ENCODE assay signal across 23 cellular contexts in the genomic region with DNA sequence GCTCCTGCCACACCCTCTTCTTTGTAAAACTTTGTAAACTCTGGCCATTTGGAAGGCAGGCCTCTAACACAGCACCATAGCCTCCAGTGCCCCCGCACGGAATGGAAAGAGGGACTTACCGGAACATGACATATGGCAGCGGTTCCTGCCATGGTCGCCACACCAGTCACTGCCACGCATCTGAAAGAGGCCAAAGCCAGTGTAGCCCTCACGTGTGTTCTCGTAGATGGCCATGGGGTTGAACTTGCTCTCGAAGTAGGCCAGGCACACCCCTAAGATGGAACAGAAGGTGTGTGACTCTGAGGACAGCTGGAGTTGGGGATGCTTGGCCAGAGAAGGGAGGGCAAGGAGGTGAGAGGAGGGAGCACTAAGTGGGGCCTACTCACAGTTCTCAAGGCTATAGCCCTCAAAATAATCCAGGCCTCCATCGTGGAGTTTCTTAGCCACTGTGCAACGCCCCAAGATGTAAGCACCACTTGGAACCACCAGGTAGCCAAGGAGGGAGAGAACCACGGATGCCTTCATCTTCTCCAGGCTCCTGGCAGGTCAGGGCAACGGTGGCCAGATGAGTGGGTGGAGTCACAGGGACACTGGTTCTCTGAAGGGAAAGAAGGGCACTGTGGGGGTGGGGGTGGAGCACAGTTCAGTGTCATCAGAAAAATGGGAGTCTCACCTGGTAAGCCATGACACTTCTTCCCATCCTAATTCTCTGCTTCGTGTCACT. TPM values are rescaled to one million over a fixed set of nuclear protein-coding genes. Genes with fewer than 3 reads are reported as not detected.
DNase-seq lines count a peak whose midpoint lies in the region; ATAC-seq, FAIRE-seq and TF ChIP-seq lines count a peak whose summit lies in the region.
"Had no signal": no experiment of that assay in that cellular context is flagged by ENCODE, and none has a peak within 500 bp of the region (broad histone marks: within the 10 kb centered on the region; RNA-seq: fewer than 3 reads in every experiment).

No MANE protein-coding gene starts in this region.

- H3K27me3 ChIP-seq in H1 (replicated peaks in 1 of 4; ENCODE audit: control insufficient read depth in 3 of 4, extremely low read depth in 1 of 4, insufficient read depth in 3 of 4, low read length in 3 of 4) = no peaks in the 10 kb centered on the region; a peak in 1 of 7 replicates
- H3K27me3 ChIP-seq in neuronal stem cell (ENCODE audit: control insufficient read depth in 3 of 3, insufficient read depth in 3 of 3, low read depth in 1 of 3, low read length in 3 of 3) = peaks cover 0 to 3% (median 0%) of the 10 kb centered on the region in 3 experiments
- no peaks in the 10 kb centered on the region for H3K27me3 ChIP-seq in aorta (ENCODE audit: control insufficient read depth in 1 of 2, insufficient read depth in 2 of 2, low read length in 1 of 2)

- no peak for TF ChIP-seq EP300 in H1 (IDR thresholded peaks at IDR 0.05; ENCODE audit: borderline replicate concordance in 1 of 2, low read depth in 2 of 2, low read length in 2 of 2)

- H3K4me3 ChIP-seq in H1 (ENCODE audit: extremely low read depth in 1 of 4, insufficient read depth in 2 of 4, low read depth in 3 of 4, low read length in 4 of 4) (no peak overlapping the region), neuronal stem cell (ENCODE audit: low read length in 2 of 2) (peak overlapping the region in 1 of 2 donors; percentile 56), aorta (ENCODE audit: low read length in 2 of 2) (no peak overlapping the region)
- H3K4me3 ChIP-seq: GM23248, HAP-1 had no signal

- H4K20me1 ChIP-seq in H1 (replicated peaks in 1 of 2; ENCODE audit: control insufficient read depth in 1 of 2, insufficient read depth in 2 of 2, low read length in 2 of 2) = no peaks in the 10 kb centered on the region

- H3K4ac ChIP-seq in H1 (replicated peaks; ENCODE audit: insufficient read length, low read depth, low read length) (no peak overlapping the region), neuronal stem cell (ENCODE audit: low read length) (no peak overlapping the region)

- whole genome bisulfite sequencing in H1 (ENCODE audit: extremely low coverage in 1 of 2, insufficient coverage in 1 of 2, insufficient read length in 1 of 2, insufficient replicate concordance in 2 of 2, low coverage in 1 of 2, low lambda C conversion rate in 2 of 2, missing lambda C conversion rate in 1 of 2), 2 experiments = 88% methylated on average over 14 of the region's 14 CpGs; no CpG with 5 or more reads in 1 of the 2 experiments
- no CpG with 5 or more reads among the region's 14 CpGs for WGBS in neuronal stem cell (ENCODE audit: extremely low coverage in 2 of 2, insufficient read length in 2 of 2, insufficient replicate concordance in 1 of 2), 2 donors
- 86 to 87% methylated on average over 14 of the region's 14 CpGs for WGBS in aorta, 2 donors

- H4K91ac ChIP-seq in H1 (replicated peaks; ENCODE audit: insufficient read length, low read length) (no peak overlapping the region), neuronal stem cell (ENCODE audit: low read depth, low read length, poor library complexity) (no peak overlapping the region)

- H3K23me2 ChIP-seq in H1 (ENCODE audit: low read depth, low read length) = no peaks in the 10 kb centered on the region

- H3K79me1 ChIP-seq in H1 (ENCODE audit: low read depth, low read length) = no peaks in the 10 kb centered on the region
- no peaks in the 10 kb centered on the region for H3K79me1 ChIP-seq in neuronal stem cell (ENCODE audit: low read depth, low read length)

- H3K4me1 ChIP-seq in H1 (replicated peaks in 1 of 4; ENCODE audit: control insufficient read depth in 3 of 4, insufficient read depth in 4 of 4, low read length in 3 of 4) (no peaks in the 10 kb centered on the region), neuronal stem cell (ENCODE audit: control insufficient read depth in 2 of 2, insufficient read depth in 1 of 2, low read depth in 1 of 2, low read length in 2 of 2) (no peaks in the 10 kb centered on the region), aorta (ENCODE audit: control insufficient read depth in 1 of 2, insufficient read depth in 2 of 2, low read length in 2 of 2) (no peaks in the 10 kb centered on the region)
- H3K4me1 ChIP-seq: HAP-1 had no signal

- intact Hi-C loops in aorta (cut with DNase I) = loop anchor here in 1 of 2 donors (5.0 kb wide), 1 partner anchor 80 kb away; no protein-coding TSS in a partner anchor

- DNase-seq in H1 (ENCODE audit: low read depth in 1 of 2, low spot score in 2 of 2) (no peak), neuronal stem cell (ENCODE audit: low spot score) (no peak), aorta (no peak), OCI-M2 (lab: John Stamatoyannopoulos, UW; ENCODE audit: unreplicated experiment) (no peak)
- DNase-seq: C1 segment of cervical spinal cord; Calu3; CD4-positive, alpha-beta memory T cell; COR-L47; DMS53; DMS79 treated with DMSO at 0.1 percent for 48 hours; GF-D8; GM23248; HFFc6 had no signal

- H3K23ac ChIP-seq in H1 (ENCODE audit: insufficient read length) = no peak overlapping the region
- H3K23ac ChIP-seq in neuronal stem cell (ENCODE audit: low read depth, low read length, poor library complexity) = peak overlapping the region; percentile 8

- H3K18ac ChIP-seq in H1 (ENCODE audit: extremely low read depth, low read length) = no peak overlapping the region
- peak overlapping the region; percentile 42 for H3K18ac ChIP-seq in neuronal stem cell (ENCODE audit: low read length)

- H4K8ac ChIP-seq in H1 (ENCODE audit: extremely low read depth, insufficient read depth, low read length) (no peak overlapping the region), neuronal stem cell (ENCODE audit: low read depth, low read length) (no peak overlapping the region)

- H3K14ac ChIP-seq in H1 (ENCODE audit: insufficient read length) (no peak overlapping the region), neuronal stem cell (ENCODE audit: low read length) (no peak overlapping the region)

- H2BK15ac ChIP-seq in H1 (ENCODE audit: low read length) = 0 out of 2 replicates have a peak overlapping the region, but pooled peaks have one; percentile 81
- H2BK15ac ChIP-seq in neuronal stem cell (ENCODE audit: low read length) = peak overlapping the region; percentile 9

- no peak overlapping the region for H3K4me2 ChIP-seq in H1 (ENCODE audit: insufficient read depth in 1 of 2, low read depth in 2 of 2, low read length in 2 of 2)
- H3K4me2 ChIP-seq in neuronal stem cell (ENCODE audit: insufficient read depth, low read length, poor library complexity, severe bottlenecking) = no peak overlapping the region

- TF ChIP-seq POLR2A in H1 (IDR thresholded peaks at IDR 0.05; ENCODE audit: control extremely low read depth in 1 of 2, low read depth in 2 of 2, low read length in 2 of 2) = no peak

- TF ChIP-seq RAD21 in H1 (IDR thresholded peaks at IDR 0.05 in 1 of 2, conservative IDR thresholded peaks at IDR 0.05 in 1 of 2; ENCODE audit: low read depth in 2 of 2, low read length in 2 of 2) = no peak

- peak; percentile 26 for ATAC-seq in aorta (ENCODE audit: low FRiP score)
- ATAC-seq in HG03159 (IDR thresholded peaks at IDR 0.05; ENCODE audit: unreplicated experiment) = no peak
- ATAC-seq in HG03565 (IDR thresholded peaks at IDR 0.05; ENCODE audit: unreplicated experiment) = no peak

- H3K9me3 ChIP-seq in H1 (ENCODE audit: insufficient read depth in 2 of 2, low read depth in 1 of 2, low read length in 1 of 2) (no peaks in the 10 kb centered on the region), neuronal stem cell (replicated peaks in 1 of 2; ENCODE audit: control insufficient read depth in 2 of 2, insufficient read depth in 1 of 2, low read depth in 1 of 2, low read length in 2 of 2) (no peaks in the 10 kb centered on the region), aorta (ENCODE audit: control insufficient read depth, low read length) (no peaks in the 10 kb centered on the region)
- H3K9me3 ChIP-seq: HAP-1 had no signal

- no peak overlapping the region for H2BK120ac ChIP-seq in H1 (replicated peaks; ENCODE audit: low read depth, low read length)
- no peak overlapping the region for H2BK120ac ChIP-seq in neuronal stem cell (ENCODE audit: low read depth, low read length)

- H2BK20ac ChIP-seq in H1 (ENCODE audit: low read length) = no peak overlapping the region

- FAIRE-seq in H1 (lab: Jason Lieb, UNC) = no peak
- FAIRE-seq: GM12891, GM18507 had no signal

- POLR2A ChIA-PET in H1 (lab: Charles Lee; ENCODE audit: partially characterized antibody) = no interaction called here

- no peak overlapping the region for H2AFZ ChIP-seq in H1 (ENCODE audit: low read length)
- H2AFZ ChIP-seq in neuronal stem cell (ENCODE audit: low read length) = no peak overlapping the region
- H2AFZ ChIP-seq: GM23248 had no signal

- no peak overlapping the region for H2BK5ac ChIP-seq in H1 (ENCODE audit: low read depth, low read length)
- no peak overlapping the region for H2BK5ac ChIP-seq in neuronal stem cell (ENCODE audit: low read length)

- H3K27ac ChIP-seq in H1 (ENCODE audit: low read depth, low read length) (no peak overlapping the region), neuronal stem cell (replicated peaks; ENCODE audit: low read length) (no peak overlapping the region), aorta (ENCODE audit: low read depth in 1 of 2, low read length in 2 of 2) (no peak overlapping the region)
- H3K27ac ChIP-seq: GM23248 had no signal

- H3K56ac ChIP-seq in H1 (replicated peaks; ENCODE audit: insufficient read length, low read depth, low read length) = no peak overlapping the region

- no peaks in the 10 kb centered on the region for H3K79me2 ChIP-seq in H1 (ENCODE audit: control insufficient read depth in 1 of 2, insufficient read depth in 2 of 2, low read length in 2 of 2)

- H3K9ac ChIP-seq in H1 (replicated peaks in 1 of 4; ENCODE audit: extremely low read depth in 1 of 4, low read depth in 3 of 4, low read length in 3 of 4) = no peak overlapping the region
- no peak overlapping the region for H3K9ac ChIP-seq in neuronal stem cell (ENCODE audit: low read depth, low read length, poor library complexity)
- H3K9ac ChIP-seq: GM23248 had no signal

- no peak overlapping the region for H2BK12ac ChIP-seq in H1 (ENCODE audit: low read depth, low read length)
- H2BK12ac ChIP-seq in neuronal stem cell (ENCODE audit: low read length) = no peak overlapping the region

- TF ChIP-seq CTCF in H1 (IDR thresholded peaks at IDR 0.05; ENCODE audit: control extremely low read depth in 1 of 3, insufficient read depth in 1 of 3, low read depth in 1 of 3, low read length in 3 of 3) = no peak

- H2AK5ac ChIP-seq in H1 (ENCODE audit: low read depth, low read length) (no peak overlapping the region), neuronal stem cell (ENCODE audit: low read depth, low read length) (peak overlapping the region; percentile 36)

- H4K5ac ChIP-seq in H1 (ENCODE audit: insufficient read length, low read depth, low read length) = no peak overlapping the region

- no peaks in the 10 kb centered on the region for H3K36me3 ChIP-seq in H1 (ENCODE audit: control insufficient read depth in 2 of 4, insufficient read depth in 4 of 4, low read length in 3 of 4)
- no peaks in the 10 kb centered on the region for H3K36me3 ChIP-seq in neuronal stem cell (replicated peaks in 1 of 2; ENCODE audit: control insufficient read depth in 2 of 2, insufficient read depth in 2 of 2, low read length in 2 of 2)
- H3K36me3 ChIP-seq in aorta (ENCODE audit: control insufficient read depth in 1 of 2, insufficient read depth in 2 of 2, low read length in 1 of 2) = no peaks in the 10 kb centered on the region
- H3K36me3 ChIP-seq: HAP-1 had no signal

- CTCF ChIA-PET in H1 (lab: Charles Lee; ENCODE audit: partially characterized antibody) = no interaction called here

RNA-seq across cellular contexts. Expression of gene LYZL4, which starts 3.5 kb away (rescaled TPM):
- not detected in 2 replicates for total RNA-seq in H1 (2021; fragmentation: NEBNext Ultra II Directional; extraction: Animal tissue kit (Norgen Biotek cat#: 25700))
- not detected in 2 replicates for polyA plus RNA-seq in H1 (2011; rRNA removed)
- polyA plus RNA-seq in H1 (2011; cell fraction: cytosol; rRNA removed) = not detected
- polyA plus RNA-seq in H1 (2011; cell fraction: nucleus; rRNA removed) = not detected
- polyA plus RNA-seq in H1 (2012, experiment 1 of 2) = not detected in 4 replicates
- not detected for polyA plus RNA-seq in H1 (2012, experiment 2 of 2)
- not detected for polyA plus RNA-seq in H1 (2013, experiment 1 of 2)
- not detected for polyA plus RNA-seq in H1 (2013, experiment 2 of 2)
- not detected in 2 replicates for polyA minus RNA-seq in H1 (2011; rRNA and poly(A)+ RNA removed)
- polyA minus RNA-seq in H1 (2011; cell fraction: cytosol; rRNA and poly(A)+ RNA removed) = not detected
- not detected for polyA minus RNA-seq in H1 (2011; cell fraction: nucleus; rRNA and poly(A)+ RNA removed)
- polyA plus RNA-seq in neuronal stem cell (2013, experiment 1 of 2) = not detected
- polyA plus RNA-seq in neuronal stem cell (2013, experiment 2 of 2) = not detected
- not detected for total RNA-seq in aorta
- polyA plus RNA-seq in aorta = not detected
- total RNA-seq: A172; A673; Calu3; CD4-positive, alpha-beta memory T cell; G401; GM23248; H4; HFFc6 had no signal
- polyA plus RNA-seq: BJ; CD4-positive, alpha-beta memory T cell; GM23248 had no signal
